ENCODE assay signal across 2 cellular contexts in the genomic region with DNA sequence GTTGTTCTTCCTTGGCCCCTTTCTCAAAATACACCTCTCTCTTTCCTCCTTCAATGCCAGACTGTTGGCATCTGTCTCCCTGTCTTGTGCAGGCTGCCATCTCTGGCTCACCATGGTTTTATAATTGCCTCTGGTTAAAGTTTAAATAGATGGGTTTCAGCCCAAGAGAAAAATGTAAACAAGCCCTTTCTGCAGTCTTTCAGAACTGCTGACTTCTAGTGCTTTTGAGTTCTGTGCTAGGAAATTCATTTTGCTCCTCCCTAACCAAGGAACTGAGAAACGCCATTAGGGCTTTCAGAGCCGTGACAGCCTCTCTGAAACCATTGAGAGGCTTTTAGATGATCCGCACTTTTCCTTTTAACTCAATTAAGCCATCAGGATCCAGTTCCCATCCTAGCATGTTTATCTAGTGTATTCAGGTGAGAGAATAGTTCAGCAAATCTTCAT.
TF ChIP-seq lines count a peak whose summit lies in the region.

No MANE protein-coding gene starts in this region.

TF ChIP-seq in GM23338, 12 proteins besides CTCF, POLR2A, EP300 and RAD21 (continued from another document):
- TF ChIP-seq EZH2phosphoT487 (IDR thresholded peaks at IDR 0.05; ENCODE audit: unreplicated experiment), result no peak
- TF ChIP-seq, protein P1, sequence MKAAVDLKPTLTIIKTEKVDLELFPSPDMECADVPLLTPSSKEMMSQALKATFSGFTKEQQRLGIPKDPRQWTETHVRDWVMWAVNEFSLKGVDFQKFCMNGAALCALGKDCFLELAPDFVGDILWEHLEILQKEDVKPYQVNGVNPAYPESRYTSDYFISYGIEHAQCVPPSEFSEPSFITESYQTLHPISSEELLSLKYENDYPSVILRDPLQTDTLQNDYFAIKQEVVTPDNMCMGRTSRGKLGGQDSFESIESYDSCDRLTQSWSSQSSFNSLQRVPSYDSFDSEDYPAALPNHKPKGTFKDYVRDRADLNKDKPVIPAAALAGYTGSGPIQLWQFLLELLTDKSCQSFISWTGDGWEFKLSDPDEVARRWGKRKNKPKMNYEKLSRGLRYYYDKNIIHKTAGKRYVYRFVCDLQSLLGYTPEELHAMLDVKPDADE (IDR thresholded peaks at IDR 0.05), result no peak
- TF ChIP-seq, protein P2, sequence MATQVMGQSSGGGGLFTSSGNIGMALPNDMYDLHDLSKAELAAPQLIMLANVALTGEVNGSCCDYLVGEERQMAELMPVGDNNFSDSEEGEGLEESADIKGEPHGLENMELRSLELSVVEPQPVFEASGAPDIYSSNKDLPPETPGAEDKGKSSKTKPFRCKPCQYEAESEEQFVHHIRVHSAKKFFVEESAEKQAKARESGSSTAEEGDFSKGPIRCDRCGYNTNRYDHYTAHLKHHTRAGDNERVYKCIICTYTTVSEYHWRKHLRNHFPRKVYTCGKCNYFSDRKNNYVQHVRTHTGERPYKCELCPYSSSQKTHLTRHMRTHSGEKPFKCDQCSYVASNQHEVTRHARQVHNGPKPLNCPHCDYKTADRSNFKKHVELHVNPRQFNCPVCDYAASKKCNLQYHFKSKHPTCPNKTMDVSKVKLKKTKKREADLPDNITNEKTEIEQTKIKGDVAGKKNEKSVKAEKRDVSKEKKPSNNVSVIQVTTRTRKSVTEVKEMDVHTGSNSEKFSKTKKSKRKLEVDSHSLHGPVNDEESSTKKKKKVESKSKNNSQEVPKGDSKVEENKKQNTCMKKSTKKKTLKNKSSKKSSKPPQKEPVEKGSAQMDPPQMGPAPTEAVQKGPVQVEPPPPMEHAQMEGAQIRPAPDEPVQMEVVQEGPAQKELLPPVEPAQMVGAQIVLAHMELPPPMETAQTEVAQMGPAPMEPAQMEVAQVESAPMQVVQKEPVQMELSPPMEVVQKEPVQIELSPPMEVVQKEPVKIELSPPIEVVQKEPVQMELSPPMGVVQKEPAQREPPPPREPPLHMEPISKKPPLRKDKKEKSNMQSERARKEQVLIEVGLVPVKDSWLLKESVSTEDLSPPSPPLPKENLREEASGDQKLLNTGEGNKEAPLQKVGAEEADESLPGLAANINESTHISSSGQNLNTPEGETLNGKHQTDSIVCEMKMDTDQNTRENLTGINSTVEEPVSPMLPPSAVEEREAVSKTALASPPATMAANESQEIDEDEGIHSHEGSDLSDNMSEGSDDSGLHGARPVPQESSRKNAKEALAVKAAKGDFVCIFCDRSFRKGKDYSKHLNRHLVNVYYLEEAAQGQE (IDR thresholded peaks at IDR 0.05; ENCODE audit: unreplicated experiment), result no peak
TF ChIP-seq in GM23338: peak in this region for 0.

TF ChIP-seq in K562, 482 proteins besides CTCF, POLR2A, EP300 and RAD21 (continued from another document):
- TF ChIP-seq, protein P3, sequence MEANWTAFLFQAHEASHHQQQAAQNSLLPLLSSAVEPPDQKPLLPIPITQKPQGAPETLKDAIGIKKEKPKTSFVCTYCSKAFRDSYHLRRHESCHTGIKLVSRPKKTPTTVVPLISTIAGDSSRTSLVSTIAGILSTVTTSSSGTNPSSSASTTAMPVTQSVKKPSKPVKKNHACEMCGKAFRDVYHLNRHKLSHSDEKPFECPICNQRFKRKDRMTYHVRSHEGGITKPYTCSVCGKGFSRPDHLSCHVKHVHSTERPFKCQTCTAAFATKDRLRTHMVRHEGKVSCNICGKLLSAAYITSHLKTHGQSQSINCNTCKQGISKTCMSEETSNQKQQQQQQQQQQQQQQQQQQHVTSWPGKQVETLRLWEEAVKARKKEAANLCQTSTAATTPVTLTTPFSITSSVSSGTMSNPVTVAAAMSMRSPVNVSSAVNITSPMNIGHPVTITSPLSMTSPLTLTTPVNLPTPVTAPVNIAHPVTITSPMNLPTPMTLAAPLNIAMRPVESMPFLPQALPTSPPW (CRISPR knock-in tag; IDR thresholded peaks at IDR 0.05), result 0 out of 2 replicates have a peak, but pooled peaks have one; percentile 12
- no peak for TF ChIP-seq ZNF668 (CRISPR knock-in tag; IDR thresholded peaks at IDR 0.05)
